In the genomic region with DNA sequence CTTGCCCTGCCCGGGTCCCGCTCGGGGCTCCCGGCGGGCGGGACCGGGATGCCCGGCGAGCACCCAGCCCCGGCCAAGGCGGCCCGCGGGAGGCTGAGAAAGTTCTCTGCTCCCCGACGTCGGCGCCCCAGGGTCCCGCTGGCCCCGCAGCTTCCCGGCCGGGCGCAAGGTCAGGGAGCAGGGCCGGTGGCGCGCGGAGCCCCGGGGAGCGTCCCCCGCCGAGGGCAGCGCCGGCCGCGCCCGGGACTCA, we compare ENCODE assay signal across 8 cellular contexts. TPM values are rescaled to one million over a fixed set of nuclear protein-coding genes. Genes with fewer than 3 reads are reported as not detected.
DNase-seq lines count a peak whose midpoint lies in the region; ATAC-seq, FAIRE-seq and TF ChIP-seq lines count a peak whose summit lies in the region.

No MANE protein-coding gene starts in this region.

- ATAC-seq in GM18873 (IDR thresholded peaks at IDR 0.05; ENCODE audit: low FRiP score, unreplicated experiment) (peak; percentile 20), HG03095 (IDR thresholded peaks at IDR 0.05; ENCODE audit: unreplicated experiment) (peak; percentile 30), naive B cell (ENCODE audit: low read depth in 2 of 2) (peak; percentile 5 to 19), sciatic nerve (no peak)

- peaks cover 52% of the 10 kb centered on the region for H3K79me2 ChIP-seq in mammary epithelial cell (ENCODE audit: insufficient read depth, low read length)

- no peaks in the 10 kb centered on the region for H4K20me1 ChIP-seq in mammary epithelial cell (ENCODE audit: insufficient read depth, low read length)

- dilution Hi-C loops in mammary epithelial cell (cut with HindIII; ENCODE audit: low sequenced_read_pairs) = no loop called here

- no peak for TF ChIP-seq CTCF in mammary epithelial cell (conservative IDR thresholded peaks at IDR 0.05 in 1 of 2, IDR thresholded peaks at IDR 0.05 in 1 of 2; ENCODE audit: extremely low read depth in 1 of 2, insufficient read depth in 1 of 2, low read depth in 1 of 2, low read length in 2 of 2)

- peak overlapping the region; percentile 64 for H2AFZ ChIP-seq in mammary epithelial cell (ENCODE audit: low read depth, low read length)

- H3K27me3 Mint-ChIP-seq in naive B cell = peaks cover 43 to 74% (median 71%) of the 10 kb centered on the region in 3 donors

- peak overlapping the region; percentile 24 for H3K27ac ChIP-seq in mammary epithelial cell (ENCODE audit: insufficient read depth, low read depth, low read length)

- in situ Hi-C loops in mammary epithelial cell (cut with MboI; ENCODE audit: low sequenced_read_pairs in 2 of 2) = no loop called here

- H3K27ac Mint-ChIP-seq in naive B cell = no peak overlapping the region

- no TSS peak for BruUV-seq in mammary epithelial cell (replicated peaks; lab: Mats Ljungman, UMichigan)

- H3K4me3 ChIP-seq in mammary epithelial cell (replicated peaks in 1 of 3; ENCODE audit: insufficient read depth in 1 of 3, low read depth in 2 of 3, low read length in 3 of 3) = peak overlapping the region; percentile 80 to 92 (median 81)

- peak overlapping the region; percentile 88 for H3K4me2 ChIP-seq in mammary epithelial cell (ENCODE audit: insufficient read depth, low read depth, low read length)

- CTCF ChIA-PET in mammary epithelial cell (lab: Charles Lee; ENCODE audit: low non-redundant PET) = no interaction called here

- H3K4me1 Mint-ChIP-seq in naive B cell = peaks cover 12 to 19% (median 14%) of the 10 kb centered on the region in 3 donors

- intact Hi-C loops in mammary epithelial cell (cut with micrococcal nuclease) (loop anchor here (1.0 to 2.0 kb wide), 8 partner anchors 45 to 246 kb away; no protein-coding TSS in a partner anchor), sciatic nerve (cut with DNase I) (no loop called here)

- FAIRE-seq in urothelium cell line (lab: Jason Lieb, UNC) = no peak

- H3K9ac ChIP-seq in mammary epithelial cell (ENCODE audit: insufficient read depth, low read length) = peak overlapping the region; percentile 33

- no CpG with 5 or more reads among the region's 35 CpGs for WGBS in mammary epithelial cell (ENCODE audit: low coverage, missing lambda C conversion rate)

- no peaks in the 10 kb centered on the region for H3K9me3 Mint-ChIP-seq in naive B cell

- DNase-seq in mammary epithelial cell = no peak
- peak; percentile 8 for DNase-seq in naive B cell
- no peak for DNase-seq in sciatic nerve (ENCODE audit: low spot score)
- DNase-seq in stimulated activated CD4-positive, alpha-beta T cell treated with anti-CD3 and anti-CD28 coated beads, Interleukin-1b, Interleukin-23, amount 100 ng/mL, for 48 hours = no peak
- DNase-seq in NCI-H1417 (lab: John Stamatoyannopoulos, UW) = no peak
- DNase-seq in urothelium cell line (ENCODE audit: low spot score) = no peak

- no peaks in the 10 kb centered on the region for H3K9me3 ChIP-seq in mammary epithelial cell (replicated peaks; ENCODE audit: insufficient read depth, low read length)

- peaks cover 25% of the 10 kb centered on the region for H3K4me1 ChIP-seq in mammary epithelial cell (ENCODE audit: insufficient read depth, low read length)

- H3K36me3 ChIP-seq in mammary epithelial cell (ENCODE audit: insufficient read depth, low read length) = peaks cover 3% of the 10 kb centered on the region

- peak overlapping the region in 2 of 8 donors; percentile 78 to 89 for H3K4me3 Mint-ChIP-seq in naive B cell

- H3K36me3 Mint-ChIP-seq in naive B cell = peaks cover 0 to 8% of the 10 kb centered on the region in 2 donors

- no peaks in the 10 kb centered on the region for H3K27me3 ChIP-seq in mammary epithelial cell (ENCODE audit: insufficient read depth, low read length)

RNA-seq across cellular contexts. Expression of a gene that starts 0.3 kb away (rescaled TPM):
- 100 to 1,000 TPM; 490 to 535 TPM for total RNA-seq in mammary epithelial cell
- 307 TPM for polyA plus RNA-seq in mammary epithelial cell
- 235 TPM for polyA minus RNA-seq in mammary epithelial cell
- polyA plus RNA-seq in naive B cell (ENCODE audit: low read depth in 6 of 6) = 1 to 10 TPM; 1.6 to 6.1 (median 3.4) TPM
- 61.3 TPM for total RNA-seq in sciatic nerve
